Comparison of ENCODE assay signal across 8 cellular contexts in genomic region chr7:151339651-151340377, GRCh38. TPM values are rescaled to one million over a fixed set of nuclear protein-coding genes. Genes with fewer than 3 reads are reported as not detected.
DNase-seq lines count a peak whose midpoint lies in the region; ATAC-seq and TF ChIP-seq lines count a peak whose summit lies in the region.

No MANE protein-coding gene starts in this region.

- H3K9me3 Mint-ChIP-seq in activated naive CD4-positive, alpha-beta T cell treated with anti-CD3 and anti-CD28 coated beads, Interleukin-2, amount 50 U/mL, for 72 hours, result peaks cover 0 to 15% of the 10 kb centered on the region in 2 donors
- peaks cover 4% of the 10 kb centered on the region for H3K9me3 Mint-ChIP-seq in activated T-helper 17 cell treated with anti-CD3 and anti-CD28 coated beads, Interleukin-2, amount 50 U/mL, for 72 hours
- H3K9me3 Mint-ChIP-seq in type B pancreatic cell, result no peaks in the 10 kb centered on the region

- DNase-seq in activated naive CD4-positive, alpha-beta T cell treated with anti-CD3 and anti-CD28 coated beads, Interleukin-2, amount 50 U/mL, for 72 hours (ENCODE audit: low spot score in 2 of 2), result no peak
- no peak for DNase-seq in activated naive CD4-positive, alpha-beta T cell treated with anti-CD3 and anti-CD28 coated beads, Interleukin-2, amount 50 U/mL, for 16 hours
- no peak for DNase-seq in type B pancreatic cell (ENCODE audit: extremely low spot score, unreplicated experiment)
- no peak for DNase-seq in iPS-NIHi11 (ENCODE audit: low spot score)
- DNase-seq in left cardiac atrium, result no peak

- ATAC-seq in activated naive CD4-positive, alpha-beta T cell treated with anti-CD3 and anti-CD28 coated beads, Interleukin-2, amount 50 U/mL, for 72 hours, result peak in 1 of 2 donors; percentile 45
- ATAC-seq in HG03354 (IDR thresholded peaks at IDR 0.05; ENCODE audit: poor library complexity, severe bottlenecking, unreplicated experiment) (peak; percentile 50), SK-N-SH treated with all-trans-retinoic acid at 6 μM for 48 hours (no peak), left cardiac atrium (no peak)
- peak; percentile 42 for ATAC-seq in activated T-helper 17 cell treated with anti-CD3 and anti-CD28 coated beads, Interleukin-2, amount 50 U/mL, for 72 hours (replicated peaks)

- H3K27me3 Mint-ChIP-seq in activated T-helper 17 cell treated with anti-CD3 and anti-CD28 coated beads, Interleukin-2, amount 50 U/mL, for 72 hours, result no peaks in the 10 kb centered on the region
- peaks cover 3% of the 10 kb centered on the region for H3K27me3 Mint-ChIP-seq in type B pancreatic cell

- intact Hi-C loops in left cardiac atrium (cut with DNase I), result no loop called here

- TF ChIP-seq CTCF in type B pancreatic cell (conservative IDR thresholded peaks at IDR 0.05), result no peak

- H3K4me1 Mint-ChIP-seq in activated T-helper 17 cell treated with anti-CD3 and anti-CD28 coated beads, Interleukin-2, amount 50 U/mL, for 72 hours, result peaks cover 39% of the 10 kb centered on the region
- H3K4me1 Mint-ChIP-seq in type B pancreatic cell (ENCODE audit: unreplicated experiment), result peaks cover 11% of the 10 kb centered on the region

- H3K36me3 Mint-ChIP-seq in activated naive CD4-positive, alpha-beta T cell treated with anti-CD3 and anti-CD28 coated beads, Interleukin-2, amount 50 U/mL, for 72 hours, result peaks cover 0 to 20% of the 10 kb centered on the region in 2 donors
- peaks cover 14% of the 10 kb centered on the region for H3K36me3 Mint-ChIP-seq in activated T-helper 17 cell treated with anti-CD3 and anti-CD28 coated beads, Interleukin-2, amount 50 U/mL, for 72 hours (ENCODE audit: low read depth)
- no peaks in the 10 kb centered on the region for H3K36me3 Mint-ChIP-seq in type B pancreatic cell

- H3K27ac Mint-ChIP-seq in activated naive CD4-positive, alpha-beta T cell treated with anti-CD3 and anti-CD28 coated beads, Interleukin-2, amount 50 U/mL, for 72 hours, result peak overlapping the region; percentile 44 to 78
- peak overlapping the region; percentile 84 for H3K27ac Mint-ChIP-seq in activated T-helper 17 cell treated with anti-CD3 and anti-CD28 coated beads, Interleukin-2, amount 50 U/mL, for 72 hours
- H3K27ac Mint-ChIP-seq in type B pancreatic cell, result no peak overlapping the region

- H3K4me3 Mint-ChIP-seq in activated T-helper 17 cell treated with anti-CD3 and anti-CD28 coated beads, Interleukin-2, amount 50 U/mL, for 72 hours, result peak overlapping the region; percentile 78
- peak overlapping the region; percentile 9 for H3K4me3 Mint-ChIP-seq in type B pancreatic cell

TF ChIP-seq in SK-N-SH treated with all-trans-retinoic acid at 6 μM for 48 hours, 23 proteins besides CTCF, POLR2A, EP300 and RAD21:
- TF ChIP-seq OSR1 (CRISPR knock-in tag; IDR thresholded peaks at IDR 0.05) (no peak), ZFP30 (CRISPR knock-in tag; IDR thresholded peaks at IDR 0.05) (no peak), ZNF8 (CRISPR knock-in tag; IDR thresholded peaks at IDR 0.05) (no peak)
TF ChIP-seq in SK-N-SH treated with all-trans-retinoic acid at 6 μM for 48 hours: peak in this region for 0.

RNA-seq across cellular contexts. Expression of gene NUB1, which starts 1.8 kb away (rescaled TPM):
- total RNA-seq in activated naive CD4-positive, alpha-beta T cell treated with anti-CD3 and anti-CD28 coated beads, Interleukin-2, amount 50 U/mL, for 72 hours, result 100 to 1,000 TPM in 1 of 2 donors, 10 to 100 TPM in 1; 46.1 to 102 TPM
- 10 to 100 TPM; 36.9 to 70.3 TPM for total RNA-seq in activated T-helper 17 cell treated with anti-CD3 and anti-CD28 coated beads, Interleukin-2, amount 50 U/mL, for 72 hours
- total RNA-seq in type B pancreatic cell (ENCODE audit: low replicate concordance) (49.3 and 54.3 TPM in 2 replicates), left cardiac atrium (10 to 100 TPM; 30.6 to 37.3 TPM)

Comparison
In these comparisons a context has a peak if more than half of its experiments do, and no peak if none do; other contexts are left out.
1. ATAC-seq: peak in HG03354 (single experiment) and activated T-helper 17 cell treated with anti-CD3 and anti-CD28 coated beads, Interleukin-2, amount 50 U/mL, for 72 hours (single experiment); none in SK-N-SH treated with all-trans-retinoic acid at 6 μM for 48 hours (single experiment) and left cardiac atrium (0 of 2).